ENCODE assay signal across 8 cellular contexts in the genomic region with DNA sequence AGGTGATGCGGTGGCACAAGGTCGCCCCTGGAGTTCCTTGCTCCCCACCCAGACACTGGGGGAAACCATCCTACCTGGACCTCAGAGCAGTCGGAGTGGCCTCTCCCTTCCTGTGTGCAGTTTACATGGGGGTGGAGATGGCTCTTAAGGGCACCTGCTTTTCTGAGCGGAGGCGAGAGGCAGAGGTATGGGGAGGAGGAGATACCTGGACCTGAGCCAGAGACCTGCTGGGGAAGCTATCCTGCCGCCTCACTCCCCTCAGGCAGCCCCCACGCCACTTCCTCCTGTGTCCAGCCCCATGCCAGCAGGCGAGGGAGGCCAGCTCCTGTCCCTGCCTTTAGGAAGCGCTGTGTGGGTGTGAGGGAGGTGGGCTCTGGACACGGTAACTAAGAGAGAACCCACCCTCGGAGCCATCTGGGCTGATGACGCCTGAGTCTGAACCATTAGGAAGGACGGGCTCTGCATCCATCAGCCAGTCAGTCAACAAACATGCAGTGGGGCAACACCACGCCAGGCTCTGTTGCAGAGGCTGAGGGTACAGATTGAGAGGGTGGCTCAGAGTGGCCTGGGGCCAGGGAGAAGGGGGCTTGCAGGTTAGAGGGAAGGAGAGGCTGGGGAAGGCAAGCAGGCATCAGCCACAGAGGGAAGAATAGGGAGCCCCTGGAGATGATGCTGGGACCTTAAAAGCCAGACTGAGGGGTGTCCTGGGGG. TPM values are rescaled to one million over a fixed set of nuclear protein-coding genes. Genes with fewer than 3 reads are reported as not detected.
A peak's percentile ranks its signal among the peaks of the same experiment; 100 is the strongest.
DNase-seq lines count a peak whose midpoint lies in the region; ATAC-seq and TF ChIP-seq lines count a peak whose summit lies in the region.

No MANE protein-coding gene starts in this region.

- CTCF ChIA-PET in T-cell (lab: Charles Lee) = interaction anchor here in 1 of 2 donors (1.5 to 1.7 kb wide), 3 partner anchors 42 to 225 kb away, joined by 5 to 13 read pairs (median 5); a partner anchor contains a TSS

- H3K27me3 ChIP-seq in body of pancreas = no peaks in the 10 kb centered on the region
- H3K27me3 ChIP-seq in muscle layer of duodenum (ENCODE audit: low read depth, low read length) = no peaks in the 10 kb centered on the region
- H3K27me3 ChIP-seq in thoracic aorta (replicated peaks; ENCODE audit: insufficient read depth) = no peaks in the 10 kb centered on the region

- no peak for TF ChIP-seq POLR2A in body of pancreas (IDR thresholded peaks at IDR 0.05)

- TF ChIP-seq CTCF in body of pancreas (IDR thresholded peaks at IDR 0.05) = no peak
- no peak for TF ChIP-seq CTCF in thoracic aorta (IDR thresholded peaks at IDR 0.05)

- H3K4me1 ChIP-seq in body of pancreas (peaks cover 17% of the 10 kb centered on the region), muscle layer of duodenum (ENCODE audit: control insufficient read depth in 1 of 2, insufficient read depth in 2 of 2, low read length in 2 of 2) (peaks cover 3 to 17% of the 10 kb centered on the region in 2 donors), thoracic aorta (ENCODE audit: control insufficient read depth in 1 of 2, low read depth in 2 of 2) (peaks cover 6 to 10% of the 10 kb centered on the region in 2 donors)

- ATAC-seq in T-cell (replicated peaks in 1 of 4) (peak; percentile 9 to 22 (median 12)), body of pancreas (no peak), thoracic aorta (ENCODE audit: insufficient number of reproducible peaks, low FRiP score, low read depth) (no peak), HG03280 (IDR thresholded peaks at IDR 0.05; ENCODE audit: unreplicated experiment) (no peak), GM18502 (IDR thresholded peaks at IDR 0.05; ENCODE audit: poor library complexity, unreplicated experiment) (no peak)

- peak overlapping the region in 1 of 2 donors; percentile 1 for H3K4me3 ChIP-seq in body of pancreas
- peak overlapping the region; percentile 42 to 64 for H3K4me3 ChIP-seq in muscle layer of duodenum (ENCODE audit: low read depth in 1 of 2, low read length in 2 of 2)
- peak overlapping the region; percentile 73 for H3K4me3 ChIP-seq in thoracic aorta

- peak overlapping the region; percentile 93 to 99 for H3K27ac Mint-ChIP-seq in T-cell

- 43 to 90% methylated on average over 1 to 14 of the region's 14 CpGs for WGBS in body of pancreas, 2 donors

- H3K4me3 Mint-ChIP-seq in T-cell = peak overlapping the region; percentile 94 to 98 (median 97)

- H3K4me1 Mint-ChIP-seq in T-cell = peaks cover 31 to 39% (median 39%) of the 10 kb centered on the region in 3 donors

- DNase-seq in Daoy (ENCODE audit: low read depth) = peak; percentile 8
- peak; percentile 14 for DNase-seq in HT-29 (ENCODE audit: low spot score)
- peak in 26 of 34 experiments; percentile 30 to 66 (median 44) for DNase-seq in T-cell
- peak in 3 of 4 donors; percentile 18 to 31 (median 21) for DNase-seq in body of pancreas
- no peak for DNase-seq in thoracic aorta (ENCODE audit: low spot score)

- H3K27me3 Mint-ChIP-seq in T-cell = no peaks in the 10 kb centered on the region

- H3K9me3 Mint-ChIP-seq in T-cell = no peaks in the 10 kb centered on the region

- H3K36me3 ChIP-seq in body of pancreas (replicated peaks in 1 of 2; ENCODE audit: insufficient read depth in 1 of 2, low read depth in 2 of 2) = no peaks in the 10 kb centered on the region
- no peaks in the 10 kb centered on the region for H3K36me3 ChIP-seq in muscle layer of duodenum (ENCODE audit: control insufficient read depth in 1 of 2, insufficient read depth in 2 of 2, low read length in 2 of 2)
- no peaks in the 10 kb centered on the region for H3K36me3 ChIP-seq in thoracic aorta

- peak overlapping the region in 2 of 4 donors; percentile 14 to 53 for H3K27ac ChIP-seq in body of pancreas
- peak overlapping the region; percentile 63 for H3K27ac ChIP-seq in muscle layer of duodenum (ENCODE audit: low read length)
- peak overlapping the region in 1 of 2 donors; percentile 29 for H3K27ac ChIP-seq in thoracic aorta

- H3K9me3 ChIP-seq in body of pancreas (no peaks in the 10 kb centered on the region), muscle layer of duodenum (ENCODE audit: control insufficient read depth in 1 of 2, low read length in 2 of 2) (no peaks in the 10 kb centered on the region), thoracic aorta (no peaks in the 10 kb centered on the region)

- intact Hi-C loops in body of pancreas (cut with DNase I) = no loop called here

- POLR2A ChIA-PET in T-cell (lab: Charles Lee) = interaction anchor here in 1 of 2 donors (0.6 kb wide), 2 partner anchors 45 to 90 kb away, joined by 3 to 5 read pairs; no protein-coding TSS in a partner anchor

- peaks cover 27% of the 10 kb centered on the region for H3K36me3 Mint-ChIP-seq in T-cell

RNA-seq across cellular contexts. Expression of a gene that starts 1.2 kb away (rescaled TPM):
- total RNA-seq in Daoy (2014; rRNA removed; shearing (Covaris generic)) = 4.3 and 25.4 TPM in 2 replicates
- total RNA-seq in HT-29 (2014; rRNA removed; shearing (Covaris generic)) = 7.6 and 10.1 TPM in 2 replicates
- total RNA-seq in T-cell (1,000 to 10,000 TPM in 2 of 5 donors, 100 to 1,000 TPM in 3; 708 to 1,286 (median 987) TPM), body of pancreas (10 to 100 TPM in 1 of 2 donors, 1 to 10 TPM in 1; 8.2 to 17.4 TPM), thoracic aorta (10 to 100 TPM; 78.1 to 87.8 TPM)

RNA-seq across cellular contexts. Expression of a gene that starts 8.9 kb away (rescaled TPM):
- 1,051 and 1,320 TPM in 2 replicates for total RNA-seq in Daoy (2014; rRNA removed; shearing (Covaris generic))
- 143 and 216 TPM in 2 replicates for total RNA-seq in HT-29 (2014; rRNA removed; shearing (Covaris generic))
- total RNA-seq in T-cell = 100 to 1,000 TPM in 3 of 5 donors, 10 to 100 TPM in 2; 47.0 to 115 (median 100) TPM
- 10 to 100 TPM; 47.5 to 54.7 TPM for total RNA-seq in body of pancreas
- total RNA-seq in thoracic aorta = 100 to 1,000 TPM in 1 of 2 donors, 10 to 100 TPM in 1; 83.4 to 224 TPM

RNA-seq across cellular contexts. Expression of a gene that starts 9.1 kb away (rescaled TPM):
- 48.1 and 67.8 TPM in 2 replicates for total RNA-seq in Daoy (2014; rRNA removed; shearing (Covaris generic))
- 81.6 and 97.9 TPM in 2 replicates for total RNA-seq in HT-29 (2014; rRNA removed; shearing (Covaris generic))
- total RNA-seq in T-cell (100 to 1,000 TPM in 2 of 5 donors, 10 to 100 TPM in 3; 31.6 to 114 (median 86.4) TPM), body of pancreas (10 to 100 TPM; 41.5 to 65.3 TPM), thoracic aorta (10 to 100 TPM; 20.1 to 43.6 TPM)

RNA-seq across cellular contexts. Expression of a gene that starts 14.5 kb away (rescaled TPM):
- total RNA-seq in Daoy (2014; rRNA removed; shearing (Covaris generic)) = 4.9 and 12.8 TPM in 2 replicates
- 7.5 and 14.0 TPM in 2 replicates for total RNA-seq in HT-29 (2014; rRNA removed; shearing (Covaris generic))
- 10 to 100 TPM; 25.8 to 42.6 (median 30.8) TPM for total RNA-seq in T-cell
- total RNA-seq in body of pancreas = 10 to 100 TPM in 1 of 2 donors, 1 to 10 TPM in 1; 5.7 to 63.3 TPM
- 10 to 100 TPM; 11.1 to 15.6 TPM for total RNA-seq in thoracic aorta

Comparison
In these comparisons a context has a peak if more than half of its experiments do, and no peak if none do; other contexts are left out.
1. ATAC-seq: peak in T-cell (4 of 4); none in body of pancreas (single experiment), thoracic aorta (single experiment), HG03280 (single experiment) and GM18502 (single experiment).
2. RNA of a gene that starts 1.2 kb away (total RNA-seq): 708 to 1,286 TPM in T-cell; 78.1 to 87.8 TPM in thoracic aorta, 8.2 to 17.4 TPM in body of pancreas, 7.6 to 10.1 TPM in HT-29 and 4.3 to 25.4 TPM in Daoy; every median in the first group is over 4 times any median in the second.